ENCODE assay signal across 8 cellular contexts in the genomic region with DNA sequence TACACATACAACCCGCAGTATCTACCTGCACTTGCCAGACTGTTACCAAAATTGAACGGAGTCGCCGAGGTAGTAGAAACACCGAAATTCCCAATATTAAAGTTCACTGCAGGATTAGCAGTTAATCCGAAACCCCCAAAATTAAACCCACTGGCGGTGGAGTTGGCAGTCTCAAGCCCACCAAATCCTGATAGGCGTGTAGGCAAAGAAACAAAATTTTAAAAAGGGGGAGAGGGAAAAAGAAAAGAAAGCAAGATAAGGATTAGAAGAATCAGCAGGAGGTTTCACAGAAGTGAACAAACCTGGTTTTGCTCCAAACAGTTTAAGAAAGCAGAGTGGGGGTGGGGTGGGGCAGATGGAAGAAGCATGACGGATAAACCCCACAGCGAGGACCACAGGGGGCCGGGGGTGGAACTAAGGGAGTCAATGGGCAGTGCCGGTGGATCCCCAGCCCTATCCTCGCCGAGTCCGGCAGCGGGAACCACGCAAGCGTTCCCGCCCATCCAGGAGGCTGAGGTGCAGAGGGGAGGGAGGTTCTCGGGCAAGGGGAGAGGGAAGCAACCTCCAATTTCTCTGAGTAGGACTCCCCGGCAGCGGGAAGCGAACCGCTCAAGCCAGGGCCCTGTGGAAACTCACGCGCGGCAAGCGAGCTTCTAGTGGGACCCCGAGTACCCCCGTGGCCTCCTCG. TPM values are rescaled to one million over a fixed set of nuclear protein-coding genes. Genes with fewer than 3 reads are reported as not detected.
DNase-seq lines count a peak whose midpoint lies in the region; ATAC-seq and TF ChIP-seq lines count a peak whose summit lies in the region.

No MANE protein-coding gene starts in this region.

- ATAC-seq in GM19328 (IDR thresholded peaks at IDR 0.05; ENCODE audit: unreplicated experiment) (peak; percentile 28), HG03442 (IDR thresholded peaks at IDR 0.05; ENCODE audit: unreplicated experiment) (peak; percentile 32), mucosa of descending colon (peak; percentile 81)
- ATAC-seq in activated CD8-positive, alpha-beta T cell treated with anti-CD3 and anti-CD28 coated beads for 36 hours, result peak; percentile 50
- ATAC-seq in stimulated activated naive CD8-positive, alpha-beta T cell treated with anti-CD3 and anti-CD28 coated beads, Interleukin-15, Interleukin-2, amounts not matched to agents 100 U/mL and 50 U/mL, for 24 hours, result peak; percentile 66

- H3K36me3 ChIP-seq in BLaER1 treated with 17β-estradiol and CSF1 and Interleukin-3, amounts not matched to agents 10 nM and 100 nM, result peaks cover 16 to 31% (median 18%) of the 10 kb centered on the region in 11 experiments
- H3K36me3 ChIP-seq in mucosa of descending colon (ENCODE audit: low read depth), result no peaks in the 10 kb centered on the region

- H3K4me3 ChIP-seq in BLaER1 treated with 17β-estradiol and CSF1 and Interleukin-3, amounts not matched to agents 10 nM and 100 nM, result peak overlapping the region; percentile 74 to 99 (median 94)
- H3K4me3 ChIP-seq in epithelial cell of esophagus (ENCODE audit: low read length), result peak overlapping the region; percentile 89
- peak overlapping the region; percentile 79 for H3K4me3 ChIP-seq in mucosa of descending colon

- peaks cover 5 to 55% (median 32%) of the 10 kb centered on the region in 11 experiments; a peak in 16 of 22 replicates for H4K20me1 ChIP-seq in BLaER1 treated with 17β-estradiol and CSF1 and Interleukin-3, amounts not matched to agents 10 nM and 100 nM

- peaks cover 24% of the 10 kb centered on the region for H3K4me1 Mint-ChIP-seq in activated CD8-positive, alpha-beta T cell treated with anti-CD3 and anti-CD28 coated beads for 36 hours (ENCODE audit: low read depth)

- peak overlapping the region; percentile 80 to 95 (median 90) for H3K27ac ChIP-seq in BLaER1 treated with 17β-estradiol and CSF1 and Interleukin-3, amounts not matched to agents 10 nM and 100 nM

- H3K4me1 ChIP-seq in BLaER1 treated with 17β-estradiol and CSF1 and Interleukin-3, amounts not matched to agents 10 nM and 100 nM, result peaks cover 19 to 34% (median 28%) of the 10 kb centered on the region in 10 experiments
- peaks cover 17% of the 10 kb centered on the region for H3K4me1 ChIP-seq in mucosa of descending colon (ENCODE audit: low read depth)

- peaks cover 30% of the 10 kb centered on the region for H3K36me3 Mint-ChIP-seq in activated CD8-positive, alpha-beta T cell treated with anti-CD3 and anti-CD28 coated beads for 36 hours (ENCODE audit: low read depth)

- no peaks in the 10 kb centered on the region for H3K9me3 ChIP-seq in BLaER1 treated with 17β-estradiol and CSF1 and Interleukin-3, amounts not matched to agents 10 nM and 100 nM (replicated peaks in 1 of 11)
- H3K9me3 ChIP-seq in mucosa of descending colon, result no peaks in the 10 kb centered on the region

- peak; percentile 83 for DNase-seq in NCI-H82 (lab: John Stamatoyannopoulos, UW)
- DNase-seq in activated CD8-positive, alpha-beta T cell treated with anti-CD3 and anti-CD28 coated beads for 36 hours, result peak; percentile 76
- peak; percentile 84 for DNase-seq in epithelial cell of esophagus (ENCODE audit: low read depth)
- DNase-seq in mucosa of descending colon, result peak; percentile 57 to 76 (median 75)
- peak; percentile 69 for DNase-seq in stimulated activated naive CD8-positive, alpha-beta T cell treated with anti-CD3 and anti-CD28 coated beads, Interleukin-15, Interleukin-2, amounts not matched to agents 100 U/mL and 50 U/mL, for 24 hours

- POLR2A ChIA-PET in activated CD8-positive, alpha-beta T cell treated with anti-CD3 and anti-CD28 coated beads for 36 hours (lab: Charles Lee), result interaction anchor here (1.0 to 1.4 kb wide), 3 partner anchors 8 to 66 kb away, joined by 3 to 6 read pairs (median 4); no protein-coding TSS in a partner anchor

- no peaks in the 10 kb centered on the region for H3K27me3 ChIP-seq in BLaER1 treated with 17β-estradiol and CSF1 and Interleukin-3, amounts not matched to agents 10 nM and 100 nM

- peak overlapping the region; percentile 89 for H3K27ac Mint-ChIP-seq in activated CD8-positive, alpha-beta T cell treated with anti-CD3 and anti-CD28 coated beads for 36 hours

- intact Hi-C loops in activated CD8-positive, alpha-beta T cell treated with anti-CD3 and anti-CD28 coated beads for 36 hours (cut with micrococcal nuclease), result no loop called here
- intact Hi-C loops in mucosa of descending colon (cut with DNase I, micrococcal nuclease), result no loop called here

- H3K4me3 Mint-ChIP-seq in activated CD8-positive, alpha-beta T cell treated with anti-CD3 and anti-CD28 coated beads for 36 hours, result peak overlapping the region; percentile 87

- peak overlapping the region; percentile 78 to 99 (median 92) for H3K4me2 ChIP-seq in BLaER1 treated with 17β-estradiol and CSF1 and Interleukin-3, amounts not matched to agents 10 nM and 100 nM

- CTCF ChIA-PET in activated CD8-positive, alpha-beta T cell treated with anti-CD3 and anti-CD28 coated beads for 36 hours (lab: Charles Lee), result interaction anchor here (0.7 to 1.7 kb wide), 2 partner anchors 152 to 230 kb away, joined by 3 to 5 read pairs; no protein-coding TSS in a partner anchor

- no peaks in the 10 kb centered on the region for H3K9me3 Mint-ChIP-seq in activated CD8-positive, alpha-beta T cell treated with anti-CD3 and anti-CD28 coated beads for 36 hours

- TF ChIP-seq CTCF in activated CD8-positive, alpha-beta T cell treated with anti-CD3 and anti-CD28 coated beads for 36 hours (IDR thresholded peaks at IDR 0.05), result no peak
- TF ChIP-seq CTCF in epithelial cell of esophagus (IDR thresholded peaks at IDR 0.05; ENCODE audit: insufficient read depth, low read depth, low read length, missing control alignments), result no peak
- TF ChIP-seq CTCF in mucosa of descending colon (IDR thresholded peaks at IDR 0.05), result no peak

- no peaks in the 10 kb centered on the region for H3K27me3 Mint-ChIP-seq in activated CD8-positive, alpha-beta T cell treated with anti-CD3 and anti-CD28 coated beads for 36 hours

- H3K9ac ChIP-seq in BLaER1 treated with 17β-estradiol and CSF1 and Interleukin-3, amounts not matched to agents 10 nM and 100 nM, result peak overlapping the region; percentile 90 to 98 (median 94)

RNA-seq across cellular contexts. Expression of a gene that starts 0.6 kb away (rescaled TPM):
- 10 to 100 TPM; 61.7 to 61.9 TPM for total RNA-seq in activated CD8-positive, alpha-beta T cell treated with anti-CD3 and anti-CD28 coated beads for 36 hours
- total RNA-seq in mucosa of descending colon, result 10 to 100 TPM; 32.1 to 40.3 (median 36.4) TPM

Comparison
In these comparisons a context has a peak if more than half of its experiments do, and no peak if none do; other contexts are left out.
1. Peak in every context shown above with its lines: DNase-seq, ATAC-seq, H3K4me3 ChIP-seq and H3K27ac ChIP-seq.
2. ATAC-seq: peak in every context shown above with its lines; median percentile 81 in mucosa of descending colon; 66 in stimulated activated naive CD8-positive, alpha-beta T cell treated with anti-CD3 and anti-CD28 coated beads, Interleukin-15, Interleukin-2, amounts not matched to agents 100 U/mL and 50 U/mL, for 24 hours; 50 in activated CD8-positive, alpha-beta T cell treated with anti-CD3 and anti-CD28 coated beads for 36 hours; 32 in HG03442; 28 in GM19328.